Comparison of ENCODE assay signal across 17 cellular contexts in the genomic region with DNA sequence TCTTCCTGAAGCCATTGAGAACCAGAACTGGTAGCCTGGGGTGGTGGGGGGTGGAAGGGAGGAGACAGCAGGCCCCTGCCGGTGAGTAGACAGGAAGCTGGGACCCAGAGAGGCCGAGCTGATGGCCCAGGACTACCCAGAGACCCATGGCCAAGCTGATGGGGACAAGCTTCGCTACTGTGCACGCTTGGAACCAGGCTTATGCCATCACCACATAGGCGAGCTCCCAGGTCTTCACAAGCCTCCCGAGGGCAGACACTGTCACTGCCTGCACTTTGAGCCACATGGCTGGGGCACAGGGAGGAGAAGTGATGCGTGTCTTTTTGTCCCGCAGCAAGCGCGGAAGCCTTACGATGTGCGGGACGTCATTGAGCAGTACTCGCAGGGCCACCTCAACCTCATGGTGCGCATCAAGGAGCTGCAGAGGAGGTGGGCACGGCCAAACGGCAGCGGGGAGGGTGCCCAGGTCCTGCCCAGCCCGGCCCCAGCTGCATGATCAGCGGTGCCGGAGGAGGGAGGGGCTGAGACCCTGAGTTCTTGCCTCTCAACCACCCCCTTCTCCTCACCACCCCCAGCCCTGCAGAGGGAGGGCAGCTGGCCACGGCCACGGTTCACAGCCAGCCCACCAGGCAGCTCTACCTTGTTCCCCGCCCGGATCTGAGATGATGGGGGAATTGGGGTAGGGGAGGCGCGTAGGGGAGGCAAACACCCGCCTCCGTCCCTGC.
DNase-seq lines count a peak whose midpoint lies in the region; ATAC-seq, FAIRE-seq and TF ChIP-seq lines count a peak whose summit lies in the region.
"Had no signal": no experiment of that assay in that cellular context is flagged by ENCODE, and none has a peak within 500 bp of the region (broad histone marks: within the 10 kb centered on the region; RNA-seq: fewer than 3 reads in every experiment).

No MANE protein-coding gene starts in this region.

- ATAC-seq in right lobe of liver (no peak), HepG2 (no peak), lower lobe of right lung (no peak), GM19328 (IDR thresholded peaks at IDR 0.05; ENCODE audit: unreplicated experiment) (no peak)
- ATAC-seq: body of pancreas had no signal

- H3K4me1 Mint-ChIP-seq in activated CD4-positive, alpha-beta memory T cell treated with anti-CD3 and anti-CD28 coated beads, Interleukin-2, amount 10 ng/mL, durations not matched to agents 7 days and 5 days, result peaks cover 11% of the 10 kb centered on the region
- H3K4me1 Mint-ChIP-seq: activated B cell treated with CpG ODN at 0.5 μM for 24 hours had no signal

- H3K36me3 ChIP-seq in right lobe of liver (no peaks in the 10 kb centered on the region), HepG2 (replicated peaks in 1 of 2; ENCODE audit: control insufficient read depth in 1 of 2, insufficient read depth in 2 of 2, low read length in 2 of 2) (no peaks in the 10 kb centered on the region), lower lobe of right lung (no peaks in the 10 kb centered on the region), tibial artery (no peaks in the 10 kb centered on the region)
- H3K36me3 ChIP-seq: BE2C, thoracic aorta had no signal

- CTCF ChIA-PET in HepG2 (lab: Yijun Ruan, JAX; ENCODE audit: low intra/inter-chr PET ratio, low total read pairs), result no interaction called here
- CTCF ChIA-PET in activated CD4-positive, alpha-beta memory T cell treated with anti-CD3 and anti-CD28 coated beads, Interleukin-2, amount 10 ng/mL, durations not matched to agents 7 days and 5 days (lab: Charles Lee), result interaction anchor here (1.7 kb wide), 1 partner anchor 243 kb away, joined by 5 read pairs; no protein-coding TSS in a partner anchor

- H3K4me3 Mint-ChIP-seq in activated CD4-positive, alpha-beta memory T cell treated with anti-CD3 and anti-CD28 coated beads, Interleukin-2, amount 10 ng/mL, durations not matched to agents 7 days and 5 days, result no peak overlapping the region
- H3K4me3 Mint-ChIP-seq: activated B cell treated with CpG ODN at 0.5 μM for 24 hours; effector memory CD8-positive, alpha-beta T cell; mesothelial cell of epicardium had no signal

- H4K20me1 ChIP-seq in HepG2 (ENCODE audit: insufficient read depth, low read length), result no peaks in the 10 kb centered on the region; the same call in 1 of the 2 replicates

- no peaks in the 10 kb centered on the region for H3K27me3 ChIP-seq in right lobe of liver
- peaks cover 13 to 98% of the 10 kb centered on the region in 2 experiments; a peak in 4 of 5 replicates for H3K27me3 ChIP-seq in HepG2 (ENCODE audit: control insufficient read depth in 1 of 2, insufficient read depth in 2 of 2, low read length in 2 of 2)
- no peaks in the 10 kb centered on the region for H3K27me3 ChIP-seq in lower lobe of right lung (ENCODE audit: low read depth)
- H3K27me3 ChIP-seq in tibial artery, result no peaks in the 10 kb centered on the region
- H3K27me3 ChIP-seq: BE2C, body of pancreas had no signal

- no peak for TF ChIP-seq POLR2A in right lobe of liver (IDR thresholded peaks at IDR 0.05)
- TF ChIP-seq POLR2A in HepG2 (IDR thresholded peaks at IDR 0.05; ENCODE audit: insufficient read depth in 1 of 2, low read depth in 2 of 2, low read length in 2 of 2), result no peak

- no peak overlapping the region for H3K4me2 ChIP-seq in HepG2 (ENCODE audit: low read depth, low read length)

- no peak for TF ChIP-seq CTCF in right lobe of liver (IDR thresholded peaks at IDR 0.05)
- no peak for TF ChIP-seq CTCF in HepG2 (CRISPR knock-in tag; IDR thresholded peaks at IDR 0.05)
- TF ChIP-seq CTCF in lower lobe of right lung (IDR thresholded peaks at IDR 0.05), result no peak
- TF ChIP-seq CTCF in tibial artery (IDR thresholded peaks at IDR 0.05), result no peak

- TF ChIP-seq RAD21 in HepG2 (CRISPR knock-in tag; IDR thresholded peaks at IDR 0.05), result no peak

- no peaks in the 10 kb centered on the region for H3K36me3 Mint-ChIP-seq in activated CD4-positive, alpha-beta memory T cell treated with anti-CD3 and anti-CD28 coated beads, Interleukin-2, amount 10 ng/mL, durations not matched to agents 7 days and 5 days (ENCODE audit: low read depth)
- H3K36me3 Mint-ChIP-seq: mesothelial cell of epicardium had no signal

- H3K79me2 ChIP-seq in HepG2 (ENCODE audit: insufficient read depth, low read length), result no peaks in the 10 kb centered on the region

- peaks cover 0 to 16% (median 5%) of the 10 kb centered on the region in 4 donors for H3K4me1 ChIP-seq in right lobe of liver
- peaks cover 30% of the 10 kb centered on the region for H3K4me1 ChIP-seq in HepG2 (ENCODE audit: insufficient read depth, low read length)
- peaks cover 29% of the 10 kb centered on the region for H3K4me1 ChIP-seq in lower lobe of right lung
- peaks cover 0 to 40% (median 35%) of the 10 kb centered on the region in 4 donors for H3K4me1 ChIP-seq in tibial artery

- intact Hi-C loops in right lobe of liver (cut with DNase I), result no loop called here
- intact Hi-C loops in HepG2 (cut with micrococcal nuclease; ENCODE audit: unreplicated experiment), result loop anchor here (5.0 kb wide), 1 partner anchor 43 kb away; no protein-coding TSS in a partner anchor
- intact Hi-C loops in lower lobe of right lung (cut with DNase I), result no loop called here
- intact Hi-C loops in tibial artery (cut with DNase I; ENCODE audit: low total_unique reads), result loop anchor here (5.0 to 10.0 kb wide), 3 partner anchors 68 to 461 kb away; a partner anchor contains a TSS

- no peak overlapping the region for H3K9ac ChIP-seq in HepG2 (ENCODE audit: insufficient read depth, low read depth, low read length)

- no peaks in the 10 kb centered on the region for H3K9me3 ChIP-seq in right lobe of liver
- H3K9me3 ChIP-seq in HepG2 (ENCODE audit: low read length), result no peaks in the 10 kb centered on the region
- no peaks in the 10 kb centered on the region for H3K9me3 ChIP-seq in lower lobe of right lung
- no peaks in the 10 kb centered on the region for H3K9me3 ChIP-seq in tibial artery
- H3K9me3 ChIP-seq: BE2C, body of pancreas, thoracic aorta had no signal

- no peak overlapping the region for H3K4me3 ChIP-seq in right lobe of liver
- H3K4me3 ChIP-seq in HepG2 (replicated peaks in 1 of 3; ENCODE audit: insufficient read depth in 1 of 3, low read depth in 2 of 3, low read length in 3 of 3), result no peak overlapping the region
- H3K4me3 ChIP-seq in lower lobe of right lung, result no peak overlapping the region
- H3K4me3 ChIP-seq in tibial artery, result no peak overlapping the region
- H3K4me3 ChIP-seq: body of pancreas, thoracic aorta had no signal

- no TSS peak for BruUV-seq in HepG2 (replicated peaks; lab: Mats Ljungman, UMichigan)

- no peak for FAIRE-seq in HepG2 (lab: Jason Lieb, UNC)

- H3K27ac ChIP-seq in right lobe of liver, result no peak overlapping the region
- H3K27ac ChIP-seq in HepG2 (ENCODE audit: extremely low read length, insufficient read depth, low read length), result no peak overlapping the region
- H3K27ac ChIP-seq in lower lobe of right lung, result no peak overlapping the region
- H3K27ac ChIP-seq in tibial artery, result no peak overlapping the region
- H3K27ac ChIP-seq: thoracic aorta had no signal

- DNase-seq in right lobe of liver (peak; percentile 18 to 49 (median 33)), HepG2 (ENCODE audit: low spot score) (no peak), lower lobe of right lung (peak; percentile 41), tibial artery (peak; percentile 13 to 53), cerebellar cortex (ENCODE audit: low spot score) (no peak), kidney glomerular epithelial cell (lab: John Stamatoyannopoulos, UW) (no peak)
- DNase-seq in activated CD4-positive, alpha-beta memory T cell treated with anti-CD3 and anti-CD28 coated beads, Interleukin-2, amount 10 ng/mL, durations not matched to agents 7 days and 5 days, result peak; percentile 13
- DNase-seq: activated effector memory CD4-positive, alpha-beta T cell treated with Interleukin-2 at 50 U/mL for 16 hours; BE2C; effector memory CD8-positive, alpha-beta T cell; NCI-H1436; OCI-M1 had no signal

- TF ChIP-seq EP300 in HepG2 (IDR thresholded peaks at IDR 0.05; ENCODE audit: low read depth in 2 of 2, low read length in 2 of 2) (no peak), HepG2 (CRISPR knock-in tag; IDR thresholded peaks at IDR 0.05; ENCODE audit: borderline replicate concordance) (no peak)

- in situ Hi-C loops in HepG2 (cut with HindIII; ENCODE audit: extremely low pct_ligation_motif_present, low pct_unique_long_range_greater_than_20kb), result no loop called here

- H3K27ac Mint-ChIP-seq in activated CD4-positive, alpha-beta memory T cell treated with anti-CD3 and anti-CD28 coated beads, Interleukin-2, amount 10 ng/mL, durations not matched to agents 7 days and 5 days, result no peak overlapping the region
- H3K27ac Mint-ChIP-seq: activated B cell treated with CpG ODN at 0.5 μM for 24 hours, mesothelial cell of epicardium had no signal

- POLR2A ChIA-PET in HepG2 (lab: Yijun Ruan, JAX), result interaction anchor here (1.2 kb wide), 1 partner anchor 76 kb away, joined by 3 read pairs; a partner anchor contains a TSS
- POLR2A ChIA-PET in activated CD4-positive, alpha-beta memory T cell treated with anti-CD3 and anti-CD28 coated beads, Interleukin-2, amount 10 ng/mL, durations not matched to agents 7 days and 5 days (lab: Charles Lee), result interaction anchor here (1.0 kb wide), 1 partner anchor 159 kb away, joined by 3 read pairs; no protein-coding TSS in a partner anchor

- no peak overlapping the region for H2AFZ ChIP-seq in HepG2 (ENCODE audit: low read length)

- no peaks in the 10 kb centered on the region for H3K27me3 Mint-ChIP-seq in activated CD4-positive, alpha-beta memory T cell treated with anti-CD3 and anti-CD28 coated beads, Interleukin-2, amount 10 ng/mL, durations not matched to agents 7 days and 5 days
- H3K27me3 Mint-ChIP-seq: activated B cell treated with CpG ODN at 0.5 μM for 24 hours had no signal

- 56% methylated on average over 2 of the region's 29 CpGs for WGBS in right lobe of liver (ENCODE audit: insufficient coverage, low coverage, low lambda C conversion rate, missing lambda C conversion rate)
- WGBS in HepG2 (ENCODE audit: low lambda C conversion rate), result no CpG with 5 or more reads among the region's 29 CpGs

- H3K9me3 Mint-ChIP-seq in activated CD4-positive, alpha-beta memory T cell treated with anti-CD3 and anti-CD28 coated beads, Interleukin-2, amount 10 ng/mL, durations not matched to agents 7 days and 5 days, result no peaks in the 10 kb centered on the region
- H3K9me3 Mint-ChIP-seq: activated B cell treated with CpG ODN at 0.5 μM for 24 hours; effector memory CD8-positive, alpha-beta T cell; mesothelial cell of epicardium had no signal

TF ChIP-seq in HepG2, 621 proteins besides CTCF, POLR2A, EP300 and RAD21 (continues in another document):
- no peak for TF ChIP-seq ZNF263 (CRISPR knock-in tag; IDR thresholded peaks at IDR 0.05)
- no peak for TF ChIP-seq PITX1 (CRISPR knock-in tag; IDR thresholded peaks at IDR 0.05)

Comparison
In these comparisons a context has a peak if more than half of its experiments do, and no peak if none do; other contexts are left out.
1. DNase-seq: peak in right lobe of liver (3 of 3), activated CD4-positive, alpha-beta memory T cell treated with anti-CD3 and anti-CD28 coated beads, Interleukin-2, amount 10 ng/mL, durations not matched to agents 7 days and 5 days (single experiment), lower lobe of right lung (single experiment) and tibial artery (2 of 2); none in HepG2 (single experiment), cerebellar cortex (single experiment) and kidney glomerular epithelial cell (single experiment).
2. intact Hi-C loops: an anchor here in HepG2 (5.0 kb wide) and tibial artery (5.0 to 10.0 kb wide); none called in right lobe of liver and lower lobe of right lung.